In the genomic region with DNA sequence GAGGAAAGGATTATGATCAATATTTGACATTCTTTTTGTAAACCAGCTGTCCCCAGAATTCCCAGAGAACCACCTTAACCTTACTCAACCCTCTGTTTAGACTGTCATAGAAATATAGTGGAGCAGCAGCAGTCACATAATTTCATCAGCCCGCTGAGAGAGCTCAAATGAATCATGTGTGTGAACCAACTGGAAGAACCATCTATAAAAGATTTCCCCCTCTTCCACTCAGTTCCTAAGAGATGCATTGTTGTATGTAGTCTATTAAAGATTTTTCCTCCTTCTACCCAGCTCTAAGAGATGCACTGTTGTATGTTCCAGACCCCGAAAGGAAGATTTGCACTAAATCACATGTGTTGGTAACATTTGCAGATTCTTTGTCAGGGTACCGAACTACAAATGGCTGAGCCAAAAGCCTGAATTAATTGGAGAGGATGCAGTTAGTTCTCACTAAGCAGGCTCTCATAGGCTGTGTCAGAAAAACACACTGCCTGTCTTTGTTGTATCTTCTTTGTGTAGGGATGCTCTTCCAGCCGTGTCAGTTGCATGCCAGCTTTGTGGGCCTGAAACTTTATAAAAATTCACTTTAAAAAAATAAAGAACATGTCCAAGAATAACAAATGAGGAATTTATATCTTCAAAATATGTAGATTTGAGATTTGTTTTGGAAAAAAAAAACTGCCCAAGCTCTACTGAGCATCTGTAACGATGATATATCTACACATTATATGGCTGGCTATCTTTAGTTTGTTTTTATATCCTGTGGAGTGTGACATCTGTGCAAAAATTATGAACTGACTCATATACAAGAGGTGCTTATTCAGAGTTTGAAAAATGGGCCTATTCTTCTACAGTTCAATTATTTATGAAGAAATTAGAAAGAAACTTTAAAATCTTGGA, we compare ENCODE assay signal across 2 cellular contexts.
TF ChIP-seq lines count a peak whose summit lies in the region.

No MANE protein-coding gene starts in this region.

TF ChIP-seq in HEK293T, 16 proteins besides CTCF, POLR2A, EP300 and RAD21 (continued from another document):
- TF ChIP-seq, protein P1, sequence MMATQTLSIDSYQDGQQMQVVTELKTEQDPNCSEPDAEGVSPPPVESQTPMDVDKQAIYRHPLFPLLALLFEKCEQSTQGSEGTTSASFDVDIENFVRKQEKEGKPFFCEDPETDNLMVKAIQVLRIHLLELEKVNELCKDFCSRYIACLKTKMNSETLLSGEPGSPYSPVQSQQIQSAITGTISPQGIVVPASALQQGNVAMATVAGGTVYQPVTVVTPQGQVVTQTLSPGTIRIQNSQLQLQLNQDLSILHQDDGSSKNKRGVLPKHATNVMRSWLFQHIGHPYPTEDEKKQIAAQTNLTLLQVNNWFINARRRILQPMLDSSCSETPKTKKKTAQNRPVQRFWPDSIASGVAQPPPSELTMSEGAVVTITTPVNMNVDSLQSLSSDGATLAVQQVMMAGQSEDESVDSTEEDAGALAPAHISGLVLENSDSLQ (IDR thresholded peaks at IDR 0.05): peak; percentile 32

TF ChIP-seq in H1, 55 proteins besides CTCF, POLR2A, EP300 and RAD21:
- TF ChIP-seq PHF8 (conservative IDR thresholded peaks at IDR 0.05; ENCODE audit: low read depth, low read length) (no peak), SIX5 (IDR thresholded peaks at IDR 0.05; ENCODE audit: low read depth, low read length) (no peak), CREB1 (IDR thresholded peaks at IDR 0.05) (no peak), TAF1 (IDR thresholded peaks at IDR 0.05; ENCODE audit: low read depth, low read length) (no peak), BACH1 (IDR thresholded peaks at IDR 0.05; ENCODE audit: low read length) (no peak), YY1 (IDR thresholded peaks at IDR 0.05; ENCODE audit: low read depth, low read length) (no peak), SIRT6 (IDR thresholded peaks at IDR 0.05; ENCODE audit: low read length) (no peak), GABPA (IDR thresholded peaks at IDR 0.05; ENCODE audit: borderline replicate concordance, insufficient read depth, low read length) (no peak), RBBP5 (IDR thresholded peaks at IDR 0.05; ENCODE audit: borderline replicate concordance, low read depth, low read length) (no peak), CBX5 (IDR thresholded peaks at IDR 0.05; ENCODE audit: low read depth, low read length) (no peak), GTF2F1 (IDR thresholded peaks at IDR 0.05; ENCODE audit: borderline replicate concordance, low read depth, low read length) (no peak), SIN3A (conservative IDR thresholded peaks at IDR 0.05 in 1 of 2, IDR thresholded peaks at IDR 0.05 in 1 of 2; ENCODE audit: low read depth in 1 of 2, low read length in 2 of 2) (no peak), CEBPB (IDR thresholded peaks at IDR 0.05; ENCODE audit: low read depth, low read length) (no peak), HDAC2 (IDR thresholded peaks at IDR 0.05; ENCODE audit: borderline replicate concordance in 1 of 2, low read depth in 2 of 2, low read length in 2 of 2) (no peak)
- TF ChIP-seq, protein P2, sequence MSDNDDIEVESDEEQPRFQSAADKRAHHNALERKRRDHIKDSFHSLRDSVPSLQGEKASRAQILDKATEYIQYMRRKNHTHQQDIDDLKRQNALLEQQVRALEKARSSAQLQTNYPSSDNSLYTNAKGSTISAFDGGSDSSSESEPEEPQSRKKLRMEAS (IDR thresholded peaks at IDR 0.05): no peak
